11 cellular contexts compared by ENCODE assay signal in genomic region chr14:51442513-51443175, GRCh38.
DNase-seq lines count a peak whose midpoint lies in the region; ATAC-seq and TF ChIP-seq lines count a peak whose summit lies in the region.
"Had no signal": no experiment of that assay in that cellular context is flagged by ENCODE, and none has a peak within 500 bp of the region (broad histone marks: within the 10 kb centered on the region; RNA-seq: fewer than 3 reads in every experiment).

No MANE protein-coding gene starts in this region.

- no peak for TF ChIP-seq CTCF in astrocyte of the cerebellum (IDR thresholded peaks at IDR 0.05; ENCODE audit: low read depth, low read length, missing control alignments)
- TF ChIP-seq CTCF in tibial artery (IDR thresholded peaks at IDR 0.05) = no peak

- H3K4me3 ChIP-seq in astrocyte of the cerebellum (ENCODE audit: low read depth, low read length) = no peak overlapping the region
- H3K4me3 ChIP-seq in tibial artery = no peak overlapping the region
- H3K4me3 ChIP-seq: cardiac muscle cell, K562 had no signal

- no peaks in the 10 kb centered on the region for H3K36me3 ChIP-seq in tibial artery
- H3K36me3 ChIP-seq: cardiac muscle cell had no signal

- in situ Hi-C loops in astrocyte of the cerebellum (cut with HindIII; ENCODE audit: low sequenced_read_pairs) = no loop called here

- H3K27ac ChIP-seq in tibial artery = peak overlapping the region; percentile 46 to 63
- H3K27ac ChIP-seq: cardiac muscle cell had no signal

- DNase-seq in HS-27A (ENCODE audit: low read depth) (peak; percentile 96), astrocyte of the cerebellum (ENCODE audit: low read depth) (peak; percentile 96), hepatic stellate cell (ENCODE audit: low spot score) (peak; percentile 65), tibial artery (no peak), DMS53 treated with DMSO at 0.1 percent for 48 hours (lab: John Stamatoyannopoulos, UW; ENCODE audit: unreplicated experiment) (no peak)
- DNase-seq in activated CD4-positive, CD25-positive, alpha-beta regulatory T cell treated with anti-CD3 and anti-CD28 coated beads, Interleukin-2, amount 50 U/mL, for 72 hours = no peak
- DNase-seq: NCI-H2227 treated with DMSO at 0.1 percent for 48 hours, T-helper 1 cell had no signal

- ATAC-seq in HG03095 (IDR thresholded peaks at IDR 0.05; ENCODE audit: unreplicated experiment) = no peak
- ATAC-seq: K562 had no signal

- H3K9me3 ChIP-seq in tibial artery = no peaks in the 10 kb centered on the region

- intact Hi-C loops in tibial artery (cut with DNase I; ENCODE audit: low total_unique reads) = no loop called here

- H3K4me1 ChIP-seq in tibial artery = peaks cover 0 to 17% (median 10%) of the 10 kb centered on the region in 4 donors

- H3K27me3 ChIP-seq in tibial artery = no peaks in the 10 kb centered on the region
- H3K27me3 ChIP-seq: cardiac muscle cell had no signal

Comparison
In these comparisons a context has a peak if more than half of its experiments do, and no peak if none do; other contexts are left out.
1. DNase-seq: peak in HS-27A (single experiment), astrocyte of the cerebellum (single experiment) and hepatic stellate cell (single experiment); none in tibial artery (0 of 2), activated CD4-positive, CD25-positive, alpha-beta regulatory T cell treated with anti-CD3 and anti-CD28 coated beads, Interleukin-2, amount 50 U/mL, for 72 hours (single experiment) and DMS53 treated with DMSO at 0.1 percent for 48 hours (single experiment).